In the genomic region with DNA sequence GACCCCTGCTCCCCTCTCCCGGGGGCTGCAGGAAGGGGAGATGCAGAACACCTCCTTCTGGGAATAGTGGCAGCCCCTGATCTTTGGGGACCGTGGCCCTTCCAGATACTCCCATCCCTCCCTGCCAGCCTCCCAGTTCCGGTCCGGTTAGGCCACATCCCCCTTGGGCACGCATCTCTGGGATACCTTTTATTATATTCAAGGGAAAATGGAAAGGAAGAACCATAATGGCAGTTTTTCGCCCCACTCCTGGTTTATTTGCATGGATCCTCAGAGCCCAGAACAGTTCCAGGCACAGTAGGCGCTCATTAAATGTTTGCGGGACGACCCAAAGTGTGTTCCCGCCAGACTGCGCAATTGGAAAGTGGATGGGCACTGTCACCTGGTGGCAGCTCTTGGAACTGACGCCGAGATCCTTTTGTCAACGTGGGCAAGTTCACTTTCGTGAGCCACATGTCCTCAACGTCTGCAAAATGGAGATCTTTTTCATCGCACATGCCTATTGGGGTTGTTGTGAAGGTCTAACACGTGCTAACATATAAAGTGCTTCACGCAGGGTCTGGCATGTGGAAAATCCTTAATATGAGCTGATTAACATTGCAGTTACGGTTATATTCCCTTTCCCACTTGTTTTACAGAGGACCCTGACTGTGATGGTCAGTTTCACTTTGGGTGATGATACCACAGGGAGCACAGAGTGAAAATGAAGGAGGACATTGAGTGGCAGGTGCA, we compare ENCODE assay signal across 8 cellular contexts. TPM values are rescaled to one million over a fixed set of nuclear protein-coding genes. Genes with fewer than 3 reads are reported as not detected.
DNase-seq lines count a peak whose midpoint lies in the region; TF ChIP-seq lines count a peak whose summit lies in the region.

No MANE protein-coding gene starts in this region.

- no peak overlapping the region for H3K9ac ChIP-seq in BLaER1

- H3K4me3 ChIP-seq in BLaER1 (no peak overlapping the region), left ventricle myocardium inferior (peak overlapping the region; percentile 93), vagina (peak overlapping the region; percentile 74 to 75)

- H3K36me3 ChIP-seq in BLaER1 (no peaks in the 10 kb centered on the region), left ventricle myocardium inferior (peaks cover 6% of the 10 kb centered on the region), vagina (no peaks in the 10 kb centered on the region)

- peak overlapping the region; percentile 37 for H3K4me2 ChIP-seq in BLaER1

- TF ChIP-seq POLR2A in vagina (IDR thresholded peaks at IDR 0.05), result no peak

- DNase-seq in GM20000 (ENCODE audit: low spot score) (peak; percentile 80), NCI-H1105 (lab: John Stamatoyannopoulos, UW) (peak; percentile 26), amniotic epithelial cell (ENCODE audit: low read depth) (peak; percentile 62), left ventricle myocardium inferior (peak; percentile 76), renal cortical epithelial cell (ENCODE audit: low read depth) (peak; percentile 48), vagina (ENCODE audit: extremely low spot score in 2 of 2) (no peak)

- peak overlapping the region; percentile 0 for H3K27ac Mint-ChIP-seq in T-helper 1 cell treated with Interleukin-12 subunit alpha and Interleukin-12 subunit beta and Interleukin-4 antibody, amounts not matched to agents 30 μg/mL and 1 μg/mL, for 36 hours

- H3K9me3 ChIP-seq in BLaER1 (no peaks in the 10 kb centered on the region), left ventricle myocardium inferior (replicated peaks) (peaks cover 5% of the 10 kb centered on the region), vagina (no peaks in the 10 kb centered on the region)

- peaks cover 31% of the 10 kb centered on the region for H4K20me1 ChIP-seq in BLaER1

- H3K27me3 Mint-ChIP-seq in T-helper 1 cell treated with Interleukin-12 subunit alpha and Interleukin-12 subunit beta and Interleukin-4 antibody, amounts not matched to agents 30 μg/mL and 1 μg/mL, for 36 hours (ENCODE audit: low read depth), result peaks cover 47% of the 10 kb centered on the region

- H3K4me1 ChIP-seq in BLaER1 (peaks cover 20% of the 10 kb centered on the region), left ventricle myocardium inferior (peaks cover 48% of the 10 kb centered on the region), vagina (peaks cover 40% of the 10 kb centered on the region)

- peaks cover 21% of the 10 kb centered on the region for H3K4me1 Mint-ChIP-seq in T-helper 1 cell treated with Interleukin-12 subunit alpha and Interleukin-12 subunit beta and Interleukin-4 antibody, amounts not matched to agents 30 μg/mL and 1 μg/mL, for 36 hours (ENCODE audit: low read depth)

- intact Hi-C loops in left ventricle myocardium inferior (cut with micrococcal nuclease) (loop anchor here (2.0 to 10.0 kb wide), 2 partner anchors 251 to 283 kb away; no protein-coding TSS in a partner anchor), vagina (cut with DNase I) (loop anchor here (2.0 to 5.0 kb wide), 2 partner anchors 285 to 329 kb away; partner anchors contain the start of gene VPS35L)

- peak overlapping the region; percentile 89 for H3K4me3 Mint-ChIP-seq in T-helper 1 cell treated with Interleukin-12 subunit alpha and Interleukin-12 subunit beta and Interleukin-4 antibody, amounts not matched to agents 30 μg/mL and 1 μg/mL, for 36 hours

- no peaks in the 10 kb centered on the region for H3K9me3 Mint-ChIP-seq in T-helper 1 cell treated with Interleukin-12 subunit alpha and Interleukin-12 subunit beta and Interleukin-4 antibody, amounts not matched to agents 30 μg/mL and 1 μg/mL, for 36 hours

- H3K27ac ChIP-seq in BLaER1 (no peak overlapping the region), left ventricle myocardium inferior (replicated peaks) (peak overlapping the region; percentile 33), vagina (no peak overlapping the region)

- H3K27me3 ChIP-seq in BLaER1, result peaks cover 47% of the 10 kb centered on the region
- no peaks in the 10 kb centered on the region for H3K27me3 ChIP-seq in left ventricle myocardium inferior (ENCODE audit: low read depth)
- no peaks in the 10 kb centered on the region for H3K27me3 ChIP-seq in vagina

- TF ChIP-seq CTCF in GM20000 (IDR thresholded peaks at IDR 0.05; ENCODE audit: extremely low read depth, missing control alignments) (peak; percentile 99), left ventricle myocardium inferior (IDR thresholded peaks at IDR 0.05; ENCODE audit: borderline replicate concordance) (peak; percentile 100), vagina (IDR thresholded peaks at IDR 0.05) (peak; percentile 95 to 99 (median 99))

- H3K36me3 Mint-ChIP-seq in T-helper 1 cell treated with Interleukin-12 subunit alpha and Interleukin-12 subunit beta and Interleukin-4 antibody, amounts not matched to agents 30 μg/mL and 1 μg/mL, for 36 hours (ENCODE audit: low read depth), result no peaks in the 10 kb centered on the region

RNA-seq across cellular contexts. Expression of gene GPRC5B, which starts 1.6 kb away (rescaled TPM):
- total RNA-seq in left ventricle myocardium inferior (82.3 TPM), renal cortical epithelial cell (3.8 and 34.0 TPM in 2 replicates), vagina (44.7 TPM)

Comparison
In these comparisons a context has a peak if more than half of its experiments do, and no peak if none do; other contexts are left out.
1. DNase-seq: peak in GM20000 (single experiment), NCI-H1105 (single experiment), amniotic epithelial cell (single experiment), left ventricle myocardium inferior (single experiment) and renal cortical epithelial cell (single experiment); none in vagina (0 of 2).
2. Peak in every context shown above with its lines, with median percentiles within 50 percentile points of each other: CTCF ChIP-seq.